In the genomic region with DNA sequence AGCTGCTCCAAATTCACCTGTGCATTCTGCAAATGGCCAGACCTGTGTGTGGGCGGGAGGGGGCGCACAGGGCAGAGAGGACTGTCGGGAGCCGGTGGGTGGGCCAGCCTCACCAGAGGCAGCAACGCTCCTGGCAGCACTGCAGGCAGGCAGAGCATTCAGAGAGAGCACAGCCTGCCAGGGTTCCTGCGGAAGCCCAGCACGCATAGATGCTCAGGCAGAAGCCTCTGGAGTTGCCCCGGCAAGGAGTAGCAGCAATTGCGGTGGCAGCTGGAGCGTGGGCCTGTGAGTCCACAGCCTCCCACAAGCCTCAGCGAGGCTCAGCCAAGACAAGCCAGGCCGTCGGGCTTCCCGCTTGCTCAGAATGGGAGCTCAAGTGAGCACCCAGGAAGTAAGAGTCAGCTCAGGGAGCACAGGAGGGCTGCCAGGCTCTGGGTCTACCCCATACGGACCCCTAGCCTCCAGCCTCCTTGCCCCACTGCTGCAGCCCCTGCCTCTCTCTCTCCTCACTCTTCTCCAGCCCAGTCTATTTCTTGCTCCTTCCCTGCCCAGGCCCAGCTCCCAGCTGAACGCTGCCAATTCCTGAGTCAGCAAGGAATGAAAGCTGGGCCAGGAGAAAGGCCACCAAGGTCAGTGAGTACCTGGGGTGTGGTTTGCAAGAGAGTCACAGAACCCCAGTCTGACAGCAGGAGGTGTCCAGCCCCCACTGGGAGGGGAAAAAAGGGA, we compare ENCODE assay signal across 12 cellular contexts. TPM values are rescaled to one million over a fixed set of nuclear protein-coding genes. Genes with fewer than 3 reads are reported as not detected.
DNase-seq lines count a peak whose midpoint lies in the region; ATAC-seq lines count a peak whose summit lies in the region.
"Had no signal": no experiment of that assay in that cellular context is flagged by ENCODE, and none has a peak within 500 bp of the region (broad histone marks: within the 10 kb centered on the region; RNA-seq: fewer than 3 reads in every experiment).

No MANE protein-coding gene starts in this region.

- H4K91ac ChIP-seq in neuronal stem cell (ENCODE audit: low read depth, low read length, poor library complexity) = no peak overlapping the region

- no peak overlapping the region for H3K4me2 ChIP-seq in neuronal stem cell (ENCODE audit: insufficient read depth, low read length, poor library complexity, severe bottlenecking)

- peaks cover 0 to 25% (median 0%) of the 10 kb centered on the region in 3 experiments for H3K27me3 ChIP-seq in neuronal stem cell (ENCODE audit: control insufficient read depth in 3 of 3, insufficient read depth in 3 of 3, low read depth in 1 of 3, low read length in 3 of 3)
- H3K27me3 ChIP-seq: brain microvascular endothelial cell had no signal

- no peak overlapping the region for H3K18ac ChIP-seq in neuronal stem cell (ENCODE audit: low read length)

- DNase-seq in HuH-7.5 (ENCODE audit: low spot score) (peak; percentile 47), anterior cingulate cortex (lab: John Stamatoyannopoulos, UW) (peak in 35 of 58 donors; percentile 12 to 85 (median 51)), neuronal stem cell (ENCODE audit: low spot score) (no peak), AML-193 (lab: John Stamatoyannopoulos, UW) (no peak)
- DNase-seq: activated T-cell treated with anti-CD3 and anti-CD28 coated beads, Interleukin-2, amount 50 U/mL, for 4 hours; brain microvascular endothelial cell; CD8-positive, alpha-beta T cell; NCI-H1417; NCI-H526 treated with DMSO at 0.1 percent for 48 hours had no signal

- H3K79me1 ChIP-seq in neuronal stem cell (ENCODE audit: low read depth, low read length) = no peaks in the 10 kb centered on the region

- no peaks in the 10 kb centered on the region for H3K36me3 ChIP-seq in neuronal stem cell (replicated peaks in 1 of 2; ENCODE audit: control insufficient read depth in 2 of 2, insufficient read depth in 2 of 2, low read length in 2 of 2)
- H3K36me3 ChIP-seq: brain microvascular endothelial cell had no signal

- peaks cover 6 to 8% of the 10 kb centered on the region in 2 donors for H3K4me1 ChIP-seq in neuronal stem cell (ENCODE audit: control insufficient read depth in 2 of 2, insufficient read depth in 1 of 2, low read depth in 1 of 2, low read length in 2 of 2)

- H3K9me3 ChIP-seq in neuronal stem cell (replicated peaks in 1 of 2; ENCODE audit: control insufficient read depth in 2 of 2, insufficient read depth in 1 of 2, low read depth in 1 of 2, low read length in 2 of 2) = no peaks in the 10 kb centered on the region

- no peak overlapping the region for H3K4ac ChIP-seq in neuronal stem cell (ENCODE audit: low read length)

- ATAC-seq in HG03354 (IDR thresholded peaks at IDR 0.05; ENCODE audit: poor library complexity, severe bottlenecking, unreplicated experiment) (no peak), HG02798 (IDR thresholded peaks at IDR 0.05; ENCODE audit: poor library complexity, unreplicated experiment) (no peak)
- ATAC-seq: activated T-cell treated with anti-CD3 and anti-CD28 coated beads, Interleukin-2, amount 50 U/mL, for 4 hours; CD8-positive, alpha-beta T cell had no signal

- no peak overlapping the region for H2BK120ac ChIP-seq in neuronal stem cell (ENCODE audit: low read depth, low read length)

- no peak overlapping the region for H3K23ac ChIP-seq in neuronal stem cell (ENCODE audit: low read depth, low read length, poor library complexity)

- no peak overlapping the region for H2BK15ac ChIP-seq in neuronal stem cell (ENCODE audit: low read length)

- H2AFZ ChIP-seq in neuronal stem cell (ENCODE audit: low read length) = peak overlapping the region; percentile 85

- H2AK5ac ChIP-seq in neuronal stem cell (ENCODE audit: low read depth, low read length) = peak overlapping the region; percentile 34

- H2BK5ac ChIP-seq in neuronal stem cell (ENCODE audit: low read length) = no peak overlapping the region

- H3K9ac ChIP-seq in neuronal stem cell (ENCODE audit: low read depth, low read length, poor library complexity) = no peak overlapping the region

- no peak overlapping the region for H4K8ac ChIP-seq in neuronal stem cell (ENCODE audit: low read depth, low read length)

- H2BK12ac ChIP-seq in neuronal stem cell (ENCODE audit: low read length) = no peak overlapping the region

- H3K27ac ChIP-seq in neuronal stem cell (replicated peaks; ENCODE audit: low read length) = no peak overlapping the region
- H3K27ac ChIP-seq: brain microvascular endothelial cell, VCaP had no signal

- WGBS in neuronal stem cell (ENCODE audit: extremely low coverage in 2 of 2, insufficient read length in 2 of 2, insufficient replicate concordance in 1 of 2), 2 donors = no CpG with 5 or more reads among the region's 16 CpGs

- H3K14ac ChIP-seq in neuronal stem cell (ENCODE audit: low read length) = no peak overlapping the region

- H3K4me3 ChIP-seq in neuronal stem cell (ENCODE audit: low read length in 2 of 2) = no peak overlapping the region

RNA-seq across cellular contexts. Expression of gene EMC6, which starts 9.6 kb away (rescaled TPM):
- 122 TPM for polyA plus RNA-seq in neuronal stem cell (2013, experiment 1 of 2)
- 117 TPM for polyA plus RNA-seq in neuronal stem cell (2013, experiment 2 of 2)

RNA-seq across cellular contexts. Expression of gene TAX1BP3, which starts 9.9 kb away (rescaled TPM):
- 39.2 TPM for polyA plus RNA-seq in neuronal stem cell (2013, experiment 1 of 2)
- 37.4 TPM for polyA plus RNA-seq in neuronal stem cell (2013, experiment 2 of 2)

RNA-seq across cellular contexts. Expression of gene P2RX5, which starts 17.7 kb away (rescaled TPM):
- 0.31 TPM for polyA plus RNA-seq in neuronal stem cell (2013, experiment 1 of 2)
- polyA plus RNA-seq in neuronal stem cell (2013, experiment 2 of 2) = 0.43 TPM

RNA-seq across cellular contexts. Expression of gene CTNS, which starts 41.7 kb away (rescaled TPM):
- 12.5 TPM for polyA plus RNA-seq in neuronal stem cell (2013, experiment 1 of 2)
- 12.7 TPM for polyA plus RNA-seq in neuronal stem cell (2013, experiment 2 of 2)

RNA-seq across cellular contexts. Expression of gene SHPK, which starts 42.2 kb away (rescaled TPM):
- polyA plus RNA-seq in neuronal stem cell (2013, experiment 1 of 2) = 13.9 TPM
- 14.1 TPM for polyA plus RNA-seq in neuronal stem cell (2013, experiment 2 of 2)

Comparison
In these comparisons a context has a peak if more than half of its experiments do, and no peak if none do; other contexts are left out.
1. DNase-seq: peak in HuH-7.5 (single experiment) and anterior cingulate cortex (35 of 58); none in neuronal stem cell (single experiment) and AML-193 (0 of 2).